ENCODE assay signal across 12 cellular contexts in the genomic region with DNA sequence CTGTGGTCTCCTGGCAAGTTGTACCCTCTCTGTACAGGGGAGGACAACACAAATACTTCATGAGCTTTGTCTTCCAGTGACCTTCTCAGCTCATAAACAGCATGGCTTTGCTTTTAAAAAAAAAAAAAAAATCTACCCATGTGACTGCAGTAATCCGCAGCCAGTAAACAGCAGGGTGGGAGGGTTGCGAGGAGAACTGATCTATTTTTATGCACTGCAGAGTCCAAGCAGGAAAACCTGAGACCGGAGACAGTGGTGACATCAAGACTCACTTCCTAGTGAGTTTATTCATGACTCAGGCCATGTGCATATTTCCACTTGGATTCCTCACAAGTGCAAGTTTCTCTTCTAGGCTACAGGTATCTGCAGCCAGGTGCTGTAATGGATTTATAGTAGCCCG.
DNase-seq lines count a peak whose midpoint lies in the region; ATAC-seq and TF ChIP-seq lines count a peak whose summit lies in the region.
"Had no signal": no experiment of that assay in that cellular context is flagged by ENCODE, and none has a peak within 500 bp of the region (broad histone marks: within the 10 kb centered on the region; RNA-seq: fewer than 3 reads in every experiment).

No MANE protein-coding gene starts in this region.

- in situ Hi-C loops in HAP-1 (cut with MboI; ENCODE audit: low sequenced_read_pairs) = no loop called here

- H3K9me3 ChIP-seq in neuronal stem cell (replicated peaks in 1 of 2; ENCODE audit: control insufficient read depth in 2 of 2, insufficient read depth in 1 of 2, low read depth in 1 of 2, low read length in 2 of 2) = no peaks in the 10 kb centered on the region
- no peaks in the 10 kb centered on the region for H3K9me3 ChIP-seq in HAP-1
- H3K9me3 ChIP-seq: thoracic aorta had no signal

- WGBS in neuronal stem cell (ENCODE audit: extremely low coverage in 2 of 2, insufficient read length in 2 of 2, insufficient replicate concordance in 1 of 2), 2 donors = no CpG with 5 or more reads among the region's 4 CpGs

- H3K14ac ChIP-seq in neuronal stem cell (ENCODE audit: low read length) = no peak overlapping the region

- no peak overlapping the region for H2AK5ac ChIP-seq in neuronal stem cell (ENCODE audit: low read depth, low read length)

- H3K27me3 ChIP-seq in H7 (ENCODE audit: control insufficient read depth, insufficient read depth, low read length) = no peaks in the 10 kb centered on the region
- H3K27me3 ChIP-seq in neuronal stem cell (ENCODE audit: control insufficient read depth in 3 of 3, insufficient read depth in 3 of 3, low read depth in 1 of 3, low read length in 3 of 3) = no peaks in the 10 kb centered on the region
- no peaks in the 10 kb centered on the region for H3K27me3 ChIP-seq in HAP-1 (ENCODE audit: low read depth)

- no peak overlapping the region for H3K4ac ChIP-seq in neuronal stem cell (ENCODE audit: low read length)

- H4K8ac ChIP-seq in neuronal stem cell (ENCODE audit: low read depth, low read length) = no peak overlapping the region

- H3K4me2 ChIP-seq in neuronal stem cell (ENCODE audit: insufficient read depth, low read length, poor library complexity, severe bottlenecking) = no peak overlapping the region

- H2BK5ac ChIP-seq in neuronal stem cell (ENCODE audit: low read length) = no peak overlapping the region

- no peak overlapping the region for H4K91ac ChIP-seq in neuronal stem cell (ENCODE audit: low read depth, low read length, poor library complexity)

- H3K27ac ChIP-seq in neuronal stem cell (replicated peaks; ENCODE audit: low read length) = no peak overlapping the region
- H3K27ac ChIP-seq: thoracic aorta had no signal

- intact Hi-C loops in left colon (cut with DNase I, micrococcal nuclease) = no loop called here

- TF ChIP-seq CTCF in AG10803 (conservative IDR thresholded peaks at IDR 0.05; ENCODE audit: low read length) (no peak), cardiac fibroblast (IDR thresholded peaks at IDR 0.05; ENCODE audit: low read depth, low read length) (no peak)

- H2BK12ac ChIP-seq in neuronal stem cell (ENCODE audit: low read length) = no peak overlapping the region

- H2AFZ ChIP-seq in neuronal stem cell (ENCODE audit: low read length) = no peak overlapping the region

- peak; percentile 97 for ATAC-seq in left colon

- no peak overlapping the region for H3K18ac ChIP-seq in neuronal stem cell (ENCODE audit: low read length)

- H2BK120ac ChIP-seq in neuronal stem cell (ENCODE audit: low read depth, low read length) = no peak overlapping the region

- H3K4me1 ChIP-seq in neuronal stem cell (ENCODE audit: control insufficient read depth in 2 of 2, insufficient read depth in 1 of 2, low read depth in 1 of 2, low read length in 2 of 2) (peaks cover 7 to 8% of the 10 kb centered on the region in 2 donors), HAP-1 (no peaks in the 10 kb centered on the region)

- H3K4me3 ChIP-seq in AG10803 (ENCODE audit: low read length) (no peak overlapping the region), cardiac fibroblast (replicated peaks in 1 of 2; ENCODE audit: low read depth in 2 of 2, low read length in 2 of 2) (no peak overlapping the region), H7 (ENCODE audit: insufficient read depth, low read depth, low read length) (no peak overlapping the region), neuronal stem cell (ENCODE audit: low read length in 2 of 2) (no peak overlapping the region), HAP-1 (no peak overlapping the region)
- H3K4me3 ChIP-seq: thoracic aorta had no signal

- H3K79me1 ChIP-seq in neuronal stem cell (ENCODE audit: low read depth, low read length) = no peaks in the 10 kb centered on the region

- DNase-seq in AG10803 (ENCODE audit: low read depth) (peak; percentile 3), M059J (ENCODE audit: low read depth) (peak; percentile 27), cardiac fibroblast (ENCODE audit: low read depth in 2 of 2) (peak; percentile 40 to 70), left colon (peak in 1 of 2 donors; percentile 18), H7 (no peak), neuronal stem cell (ENCODE audit: low spot score) (no peak), HAP-1 (ENCODE audit: low spot score in 2 of 2) (no peak)
- no peak for DNase-seq in stimulated activated naive CD4-positive, alpha-beta T cell treated with Interleukin-2 at 50 U/mL for 16 hours (lab: John Stamatoyannopoulos, UW)
- DNase-seq: activated CD4-positive, alpha-beta T cell treated with anti-CD3 and anti-CD28 coated beads, Interleukin-2, amount 50 U/mL, for 4 hours; activated naive CD8-positive, alpha-beta T cell treated with anti-CD3 and anti-CD28 coated beads, Interleukin-2, amount 10 ng/mL, durations not matched to agents 7 days and 5 days; stimulated activated CD4-positive, alpha-beta T cell treated with anti-CD3 and anti-CD28 coated beads, Interleukin-4, amount 100 ng/mL, for 24 hours had no signal

- no peak overlapping the region for H2BK15ac ChIP-seq in neuronal stem cell (ENCODE audit: low read length)

- no peak overlapping the region for H3K9ac ChIP-seq in neuronal stem cell (ENCODE audit: low read depth, low read length, poor library complexity)

- peaks cover 4% of the 10 kb centered on the region for H3K36me3 ChIP-seq in H7 (replicated peaks; ENCODE audit: control insufficient read depth, insufficient read depth, low read length)
- H3K36me3 ChIP-seq in neuronal stem cell (replicated peaks in 1 of 2; ENCODE audit: control insufficient read depth in 2 of 2, insufficient read depth in 2 of 2, low read length in 2 of 2) = peaks cover 6 to 82% of the 10 kb centered on the region in 2 donors
- no peaks in the 10 kb centered on the region; the same call in none of the 2 replicates for H3K36me3 ChIP-seq in HAP-1 (replicated peaks)

- H3K23ac ChIP-seq in neuronal stem cell (ENCODE audit: low read depth, low read length, poor library complexity) = no peak overlapping the region

Comparison
In these comparisons a context has a peak if more than half of its experiments do, and no peak if none do; other contexts are left out.
1. DNase-seq: peak in AG10803 (single experiment), M059J (single experiment) and cardiac fibroblast (2 of 2); none in H7 (single experiment), neuronal stem cell (single experiment), stimulated activated naive CD4-positive, alpha-beta T cell treated with Interleukin-2 at 50 U/mL for 16 hours (single experiment) and HAP-1 (0 of 2).